In the genomic region with DNA sequence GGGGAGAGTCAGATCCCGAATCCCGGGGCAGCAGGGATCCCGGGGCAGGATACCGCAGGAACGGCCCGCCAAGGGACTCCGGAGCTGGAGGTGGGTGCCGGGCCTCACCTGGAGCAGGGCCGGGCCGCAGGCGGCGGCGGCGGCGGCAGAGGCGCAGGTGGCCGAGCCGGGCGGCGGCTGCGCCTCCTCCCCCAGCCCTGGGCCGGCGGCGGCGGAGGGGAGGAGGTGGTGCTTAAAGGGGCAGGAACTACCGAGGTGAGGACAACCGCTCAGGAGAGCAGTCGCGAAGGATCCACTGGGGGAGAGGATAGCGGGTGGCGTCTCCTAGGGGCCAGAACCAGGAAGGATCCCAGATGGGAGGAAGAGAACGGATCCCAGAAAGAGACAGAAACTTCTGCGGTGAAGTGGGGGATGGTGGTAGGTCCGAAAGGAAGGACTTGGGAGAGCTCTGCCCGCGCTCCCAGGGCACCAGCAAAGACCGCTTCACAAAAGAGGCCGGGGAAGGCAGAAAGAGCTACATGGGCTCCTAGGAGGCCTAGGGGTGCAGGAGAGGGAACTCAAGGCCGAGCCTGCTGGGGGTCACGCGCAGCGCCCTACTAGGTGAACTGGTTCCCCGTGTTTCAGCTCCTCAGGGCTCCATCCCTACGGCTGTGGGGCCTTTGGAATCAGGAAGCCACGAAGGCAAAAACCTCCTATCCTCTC, we compare ENCODE assay signal across 8 cellular contexts. TPM values are rescaled to one million over a fixed set of nuclear protein-coding genes. Genes with fewer than 3 reads are reported as not detected.
DNase-seq lines count a peak whose midpoint lies in the region; ATAC-seq, FAIRE-seq and TF ChIP-seq lines count a peak whose summit lies in the region.

No MANE protein-coding gene starts in this region.

- H3K4me3 Mint-ChIP-seq in T-cell: peak overlapping the region; percentile 89 to 100 (median 96)

- peak overlapping the region; percentile 94 to 98 for H3K27ac Mint-ChIP-seq in T-cell

- intact Hi-C loops in left cardiac atrium (cut with DNase I): loop anchor here in 1 of 2 donors (5.0 kb wide), 1 partner anchor 113 kb away; the partner anchor contains the start of gene RBMS2

- peaks cover 65 to 70% (median 69%) of the 10 kb centered on the region in 3 donors for H3K4me1 Mint-ChIP-seq in T-cell

- peak; percentile 30; the same call in 1 of the 2 replicates for TF ChIP-seq POLR2A in H54 (IDR thresholded peaks at IDR 0.05; ENCODE audit: low read depth, low read length)

- CTCF ChIA-PET in T-cell (lab: Charles Lee): interaction anchor here (0.5 to 2.2 kb wide), 4 partner anchors 11 to 984 kb away, joined by 4 to 29 read pairs (median 4); partner anchors contain the start of gene ATP5F1B (in 1 of the 2)

- peaks cover 19% of the 10 kb centered on the region for H3K36me3 Mint-ChIP-seq in T-cell

- FAIRE-seq in H54 (lab: Jason Lieb, UNC): no peak

- ATAC-seq in T-cell (replicated peaks in 1 of 4) (peak; percentile 21 to 48 (median 42)), left cardiac atrium (peak; percentile 38 to 47)

- H3K27me3 Mint-ChIP-seq in T-cell: no peaks in the 10 kb centered on the region

- DNase-seq in DMS79 (lab: John Stamatoyannopoulos, UW): peak; percentile 22
- peak; percentile 85 for DNase-seq in H54 (ENCODE audit: insufficient read length, low spot score)
- peak; percentile 86 to 88 (median 87) for DNase-seq in NCI-H1417 (lab: John Stamatoyannopoulos, UW)
- DNase-seq in T-cell: peak in 33 of 34 experiments; percentile 25 to 69 (median 50)
- peak in 49 of 56 donors; percentile 11 to 77 (median 49) for DNase-seq in amygdala (lab: John Stamatoyannopoulos, UW)
- peak; percentile 72 for DNase-seq in left cardiac atrium
- DNase-seq in pons (ENCODE audit: low spot score): peak; percentile 76
- no peak for DNase-seq in OCI-M2 (lab: John Stamatoyannopoulos, UW; ENCODE audit: unreplicated experiment)

- POLR2A ChIA-PET in T-cell (lab: Charles Lee): interaction anchor here (0.5 to 0.6 kb wide), 3 partner anchors 51 to 652 kb away, joined by 4 to 6 read pairs (median 6); no protein-coding TSS in a partner anchor

- no peaks in the 10 kb centered on the region for H3K9me3 Mint-ChIP-seq in T-cell

RNA-seq across cellular contexts. Expression of gene BAZ2A, which starts 4.9 kb away (rescaled TPM):
- total RNA-seq in T-cell (100 to 1,000 TPM; 149 to 257 (median 172) TPM), left cardiac atrium (10 to 100 TPM; 38.3 to 54.1 TPM)

RNA-seq across cellular contexts. Expression of gene ATP5F1B, which starts 10.8 kb away (rescaled TPM):
- total RNA-seq in T-cell (100 to 1,000 TPM; 252 to 290 (median 283) TPM), left cardiac atrium (1,000 to 10,000 TPM; 1,539 to 1,844 TPM)

RNA-seq across cellular contexts. Expression of gene PTGES3, which starts 53.1 kb away (rescaled TPM):
- total RNA-seq in T-cell (100 to 1,000 TPM; 121 to 155 (median 145) TPM), left cardiac atrium (100 to 1,000 TPM; 126 to 138 TPM)

Comparison
In these comparisons a context has a peak if more than half of its experiments do, and no peak if none do; other contexts are left out.
1. RNA of gene ATP5F1B, which starts 10.8 kb away (total RNA-seq): 1,539 to 1,844 TPM in left cardiac atrium; 252 to 290 TPM in T-cell; every median in the first group is over 4 times any median in the second.